Comparison of ENCODE assay signal across 15 cellular contexts in genomic region chr9:135415586-135415985, GRCh38.
A peak's percentile ranks its signal among the peaks of the same experiment; 100 is the strongest.
DNase-seq lines count a peak whose midpoint lies in the region; ATAC-seq and TF ChIP-seq lines count a peak whose summit lies in the region.
"Had no signal": no experiment of that assay in that cellular context is flagged by ENCODE, and none has a peak within 500 bp of the region (broad histone marks: within the 10 kb centered on the region; RNA-seq: fewer than 3 reads in every experiment).

No MANE protein-coding gene starts in this region.

- H3K27me3 Mint-ChIP-seq in chondrocyte (ENCODE audit: low read depth), result peaks cover 41% of the 10 kb centered on the region

- H3K27ac ChIP-seq in right atrium auricular region, result no peak overlapping the region

- H3K4me3 Mint-ChIP-seq in chondrocyte (ENCODE audit: unreplicated experiment), result no peak overlapping the region
- H3K4me3 Mint-ChIP-seq: B cell; CD4-positive, alpha-beta memory T cell had no signal

- H3K9me3 Mint-ChIP-seq in chondrocyte (ENCODE audit: low read depth), result no peaks in the 10 kb centered on the region
- H3K9me3 Mint-ChIP-seq: CD4-positive, alpha-beta memory T cell; IgD-negative memory B cell had no signal

- no peaks in the 10 kb centered on the region for H3K9me3 ChIP-seq in right atrium auricular region

- H3K27ac Mint-ChIP-seq in chondrocyte (ENCODE audit: unreplicated experiment), result no peak overlapping the region
- H3K27ac Mint-ChIP-seq: B cell; CD4-positive, alpha-beta memory T cell; IgD-negative memory B cell had no signal

- DNase-seq in cardiac septum (ENCODE audit: low spot score) (peak; percentile 4), right atrium auricular region (ENCODE audit: low spot score) (no peak), chondrocyte (ENCODE audit: low spot score) (peak; percentile 59), islet precursor cell (peak; percentile 46), KBM-7 (no peak), CD1c-positive myeloid dendritic cell (ENCODE audit: extremely low spot score) (no peak)
- DNase-seq: C1 segment of cervical spinal cord; CD4-positive, alpha-beta memory T cell; DMS153; DND-41; GDM1 had no signal

- no peaks in the 10 kb centered on the region for H3K36me3 Mint-ChIP-seq in chondrocyte (ENCODE audit: low read depth)
- H3K36me3 Mint-ChIP-seq: CD4-positive, alpha-beta memory T cell; IgD-negative memory B cell had no signal

- no peak for TF ChIP-seq CTCF in right atrium auricular region (IDR thresholded peaks at IDR 0.05)
- TF ChIP-seq CTCF in chondrocyte (IDR thresholded peaks at IDR 0.05), result no peak

- no peaks in the 10 kb centered on the region for H3K27me3 ChIP-seq in right atrium auricular region

- peaks cover 0 to 5% of the 10 kb centered on the region in 2 donors for H3K4me1 ChIP-seq in right atrium auricular region

- H3K4me1 Mint-ChIP-seq in chondrocyte (ENCODE audit: low read depth), result no peaks in the 10 kb centered on the region
- H3K4me1 Mint-ChIP-seq: B cell; CD4-positive, alpha-beta memory T cell; IgD-negative memory B cell had no signal

- no peaks in the 10 kb centered on the region for H3K36me3 ChIP-seq in right atrium auricular region

- ATAC-seq in HG02610 (IDR thresholded peaks at IDR 0.05; ENCODE audit: unreplicated experiment), result no peak
- ATAC-seq: HCT116 had no signal

- in situ Hi-C loops in KBM-7 (cut with MboI; ENCODE audit: low pct_unique_long_range_greater_than_20kb, low sequenced_read_pairs), result no loop called here

- intact Hi-C loops in cardiac septum (cut with DNase I), result no loop called here

- H3K4me3 ChIP-seq in right atrium auricular region, result no peak overlapping the region

Comparison
In these comparisons a context has a peak if more than half of its experiments do, and no peak if none do; other contexts are left out.
1. DNase-seq: peak in cardiac septum (single experiment), chondrocyte (single experiment) and islet precursor cell (single experiment); none in right atrium auricular region (single experiment), KBM-7 (single experiment) and CD1c-positive myeloid dendritic cell (single experiment).